In genomic region chr11:113473983-113474361, GRCh38 we compare ENCODE assay signal across 15 cellular contexts. TPM values are rescaled to one million over a fixed set of nuclear protein-coding genes. Genes with fewer than 3 reads are reported as not detected.
DNase-seq lines count a peak whose midpoint lies in the region; ATAC-seq and TF ChIP-seq lines count a peak whose summit lies in the region.
"Had no signal": no experiment of that assay in that cellular context is flagged by ENCODE, and none has a peak within 500 bp of the region (broad histone marks: within the 10 kb centered on the region; RNA-seq: fewer than 3 reads in every experiment).

No MANE protein-coding gene starts in this region.

- DNase-seq in stimulated activated naive CD8-positive, alpha-beta T cell treated with anti-CD3 and anti-CD28 coated beads, Interleukin-15, Interleukin-2, amounts not matched to agents 100 U/mL and 50 U/mL, for 24 hours: no peak
- DNase-seq in NCI-H748 treated with DMSO at 0.1 percent for 48 hours (lab: John Stamatoyannopoulos, UW) (peak; percentile 33), hepatocyte (ENCODE audit: low spot score) (no peak), aorta (no peak), NOMO-1 treated with dmso at 0.1 percent for 144 hours (lab: John Stamatoyannopoulos, UW; ENCODE audit: unreplicated experiment) (no peak), T-helper 9 cell (no peak), lower lobe of right lung (no peak)
- DNase-seq: naive B cell, NCI-H774 had no signal

- no peaks in the 10 kb centered on the region for H3K79me2 ChIP-seq in hepatocyte

- peaks cover 3% of the 10 kb centered on the region for H4K20me1 ChIP-seq in hepatocyte (ENCODE audit: insufficient read depth, poor library complexity, severe bottlenecking)
- H4K20me1 ChIP-seq: BLaER1 had no signal

- intact Hi-C loops in aorta (cut with DNase I) (no loop called here), lower lobe of right lung (cut with DNase I) (no loop called here)

- H3K27ac Mint-ChIP-seq in stimulated activated naive CD8-positive, alpha-beta T cell treated with anti-CD3 and anti-CD28 coated beads, Interleukin-15, Interleukin-2, amounts not matched to agents 100 ng/mL and 50 ng/mL, for 24 hours: no peak overlapping the region

- no peaks in the 10 kb centered on the region for H3K9me3 Mint-ChIP-seq in stimulated activated naive CD8-positive, alpha-beta T cell treated with anti-CD3 and anti-CD28 coated beads, Interleukin-15, Interleukin-2, amounts not matched to agents 100 ng/mL and 50 ng/mL, for 24 hours

- peaks cover 4% of the 10 kb centered on the region for H3K4me1 Mint-ChIP-seq in stimulated activated naive CD8-positive, alpha-beta T cell treated with anti-CD3 and anti-CD28 coated beads, Interleukin-15, Interleukin-2, amounts not matched to agents 100 ng/mL and 50 ng/mL, for 24 hours (ENCODE audit: low read depth)

- no peaks in the 10 kb centered on the region for H3K9me3 ChIP-seq in hepatocyte (ENCODE audit: low read depth)
- H3K9me3 ChIP-seq in aorta (ENCODE audit: control insufficient read depth, low read length): no peaks in the 10 kb centered on the region
- H3K9me3 ChIP-seq in lower lobe of right lung: no peaks in the 10 kb centered on the region

- H3K4me2 ChIP-seq in hepatocyte: peak overlapping the region; percentile 84
- H3K4me2 ChIP-seq: BLaER1 had no signal

- H3K4me3 Mint-ChIP-seq in stimulated activated naive CD8-positive, alpha-beta T cell treated with anti-CD3 and anti-CD28 coated beads, Interleukin-15, Interleukin-2, amounts not matched to agents 100 ng/mL and 50 ng/mL, for 24 hours: peak overlapping the region; percentile 20

- no peaks in the 10 kb centered on the region for H3K9me2 ChIP-seq in hepatocyte (replicated peaks; ENCODE audit: insufficient read depth)

- TF ChIP-seq CTCF in hepatocyte (IDR thresholded peaks at IDR 0.05; ENCODE audit: poor library complexity): no peak
- TF ChIP-seq CTCF in lower lobe of right lung (IDR thresholded peaks at IDR 0.05): no peak

- H2AFZ ChIP-seq in hepatocyte: no peak overlapping the region

- H3K27ac ChIP-seq in hepatocyte: no peak overlapping the region
- no peak overlapping the region for H3K27ac ChIP-seq in aorta (ENCODE audit: low read depth in 1 of 2, low read length in 2 of 2)
- no peak overlapping the region for H3K27ac ChIP-seq in lower lobe of right lung
- H3K27ac ChIP-seq: BLaER1 had no signal

- no peak for ATAC-seq in stimulated activated naive CD8-positive, alpha-beta T cell treated with anti-CD3 and anti-CD28 coated beads, Interleukin-15, Interleukin-2, amounts not matched to agents 100 U/mL and 50 U/mL, for 24 hours
- ATAC-seq in aorta (ENCODE audit: low FRiP score): peak; percentile 37
- no peak for ATAC-seq in lower lobe of right lung

- WGBS in hepatocyte (ENCODE audit: low lambda C conversion rate, missing lambda C conversion rate): 38% methylated on average over 9 of the region's 9 CpGs
- WGBS in aorta, 2 donors: 22 to 24% methylated on average over 9 of the region's 9 CpGs

- H3K36me3 ChIP-seq in hepatocyte (replicated peaks; ENCODE audit: insufficient read depth, low read depth) (no peaks in the 10 kb centered on the region), aorta (ENCODE audit: control insufficient read depth in 1 of 2, insufficient read depth in 2 of 2, low read length in 1 of 2) (no peaks in the 10 kb centered on the region), lower lobe of right lung (no peaks in the 10 kb centered on the region)
- H3K36me3 ChIP-seq: BLaER1 had no signal

- no peaks in the 10 kb centered on the region for H3K36me3 Mint-ChIP-seq in stimulated activated naive CD8-positive, alpha-beta T cell treated with anti-CD3 and anti-CD28 coated beads, Interleukin-15, Interleukin-2, amounts not matched to agents 100 ng/mL and 50 ng/mL, for 24 hours (ENCODE audit: low read depth)

- H3K4me3 ChIP-seq in hepatocyte (no peak overlapping the region), aorta (ENCODE audit: low read length in 2 of 2) (no peak overlapping the region), lower lobe of right lung (no peak overlapping the region)
- H3K4me3 ChIP-seq: BLaER1 had no signal

- H3K4me1 ChIP-seq in hepatocyte (ENCODE audit: insufficient read depth): peaks cover 4% of the 10 kb centered on the region
- H3K4me1 ChIP-seq in aorta (ENCODE audit: control insufficient read depth in 1 of 2, insufficient read depth in 2 of 2, low read length in 2 of 2): no peaks in the 10 kb centered on the region
- H3K4me1 ChIP-seq in lower lobe of right lung: peaks cover 5% of the 10 kb centered on the region
- H3K4me1 ChIP-seq: BLaER1 had no signal

- H3K27me3 ChIP-seq in hepatocyte (peaks cover 57% of the 10 kb centered on the region), aorta (ENCODE audit: control insufficient read depth in 1 of 2, insufficient read depth in 2 of 2, low read length in 1 of 2) (peaks cover 0 to 3% of the 10 kb centered on the region in 2 donors), lower lobe of right lung (ENCODE audit: low read depth) (peaks cover 77% of the 10 kb centered on the region)
- H3K27me3 ChIP-seq: BLaER1 had no signal

- H3K27me3 Mint-ChIP-seq in stimulated activated naive CD8-positive, alpha-beta T cell treated with anti-CD3 and anti-CD28 coated beads, Interleukin-15, Interleukin-2, amounts not matched to agents 100 ng/mL and 50 ng/mL, for 24 hours: peaks cover 70% of the 10 kb centered on the region

RNA-seq across cellular contexts. Expression of gene DRD2, which starts 1.2 kb away (rescaled TPM):
- total RNA-seq in hepatocyte: 0.67 and 1.8 TPM in 2 replicates
- 0.59 and 1.2 TPM in 2 replicates for polyA plus RNA-seq in hepatocyte
- under 1 TPM; 0.48 to 0.58 TPM for total RNA-seq in aorta
- polyA plus RNA-seq in aorta: 1 to 10 TPM in 1 of 2 donors, under 1 TPM in 1; 0.63 to 1.3 TPM
- total RNA-seq in lower lobe of right lung: not detected
- total RNA-seq: activated CD8-positive, alpha-beta memory T cell treated with anti-CD3 and anti-CD28 coated beads for 36 hours; cardiac septum; left lobe of liver; Right ventricle myocardium superior had no signal
